ENCODE assay signal across 8 cellular contexts in genomic region chr4:105520819-105521790, GRCh38. TPM values are rescaled to one million over a fixed set of nuclear protein-coding genes. Genes with fewer than 3 reads are reported as not detected.
A peak's percentile ranks its signal among the peaks of the same experiment; 100 is the strongest.
DNase-seq lines count a peak whose midpoint lies in the region; ATAC-seq and FAIRE-seq lines count a peak whose summit lies in the region.

No MANE protein-coding gene starts in this region.

- H3K36me3 ChIP-seq in HAP-1 (replicated peaks) = no peaks in the 10 kb centered on the region

- no peaks in the 10 kb centered on the region for H3K4me1 ChIP-seq in HAP-1

- peak; percentile 38 for FAIRE-seq in TTC549 (lab: Jason Lieb, UNC)

- in situ Hi-C loops in HAP-1 (cut with MboI; ENCODE audit: low sequenced_read_pairs) = no loop called here

- 0 out of 2 replicates have a peak, but pooled peaks cover 3% of the 10 kb centered on the region for H3K27me3 ChIP-seq in HAP-1 (ENCODE audit: low read depth)

- H3K9me3 ChIP-seq in HAP-1 = no peaks in the 10 kb centered on the region

- intact Hi-C loops in sciatic nerve (cut with DNase I) = no loop called here

- ATAC-seq in sciatic nerve (peak; percentile 55), HG03457 (IDR thresholded peaks at IDR 0.05; ENCODE audit: unreplicated experiment) (no peak)

- no peak overlapping the region for H3K4me3 ChIP-seq in HAP-1

- DNase-seq in A172 (ENCODE audit: low spot score) (peak; percentile 50), GM04504 (ENCODE audit: low read depth) (peak; percentile 16), HAP-1 (ENCODE audit: low spot score in 2 of 2) (peak; percentile 64 to 71), NAMALWA (ENCODE audit: low spot score) (peak; percentile 76), glomerular visceral epithelial cell (ENCODE audit: extremely low spot score) (peak; percentile 60), sciatic nerve (ENCODE audit: low spot score) (no peak)

RNA-seq across cellular contexts. Expression of gene ARHGEF38, which starts 31.3 kb away (rescaled TPM):
- not detected in 2 replicates for total RNA-seq in A172 (2014; rRNA removed; shearing (Covaris generic))
- total RNA-seq in sciatic nerve = 0.40 TPM

RNA-seq across cellular contexts. Expression of gene PPA2, which starts 47.2 kb away (rescaled TPM):
- 78.4 and 79.7 TPM in 2 replicates for total RNA-seq in A172 (2014; rRNA removed; shearing (Covaris generic))
- 61.8 TPM for total RNA-seq in sciatic nerve
